In genomic region chr1:229860926-229861325, GRCh38 we compare ENCODE assay signal across 20 cellular contexts.
"Had no signal": no experiment of that assay in that cellular context is flagged by ENCODE, and none has a peak within 500 bp of the region (broad histone marks: within the 10 kb centered on the region; RNA-seq: fewer than 3 reads in every experiment).

No MANE protein-coding gene starts in this region.

- H3K27me3 ChIP-seq: heart right ventricle, right atrium auricular region, sigmoid colon had no signal

- H3K79me2 ChIP-seq: parathyroid adenoma had no signal

- H3K4me1 ChIP-seq: parathyroid adenoma had no signal

- H2AFZ ChIP-seq: parathyroid adenoma had no signal

- ATAC-seq: esophagus mucosa; mucosa of descending colon; stimulated activated naive B cell treated with anti-CD40 and anti-IgM and Interleukin-4, amounts not matched to agents 10 μg/mL and 1 μg/mL and 100 μg/mL, for 72 hours; stimulated activated naive CD8-positive, alpha-beta T cell treated with anti-CD3 and anti-CD28 coated beads, Interleukin-15, amount 100 ng/mL, for 72 hours had no signal

- H3K36me3 ChIP-seq: heart right ventricle, right atrium auricular region, sigmoid colon, thoracic aorta had no signal

- H3K9me3 ChIP-seq: heart right ventricle, mucosa of descending colon, right atrium auricular region, sigmoid colon, thoracic aorta had no signal

- H3K4me3 ChIP-seq: heart right ventricle, mucosa of descending colon, right atrium auricular region, sigmoid colon, smooth muscle cell, thoracic aorta had no signal

- FAIRE-seq: endometrium, frontal cortex, islet of Langerhans had no signal

- H3K4me2 ChIP-seq: smooth muscle cell had no signal

- H3K9ac ChIP-seq: parathyroid adenoma had no signal

- DNase-seq: cortex of kidney; effector memory CD4-positive, alpha-beta T cell; heart right ventricle; hypothalamus; kidney glomerular epithelial cell; mammary epithelial cell; mucosa of descending colon; sigmoid colon; stimulated activated CD4-positive, alpha-beta T cell treated with anti-CD3 and anti-CD28 coated beads, Interleukin-4, amount 100 ng/mL, for 4 hours; stimulated activated naive B cell treated with anti-CD40 and anti-IgM and Interleukin-4, amounts not matched to agents 10 μg/mL and 1 μg/mL and 100 μg/mL, for 72 hours; stimulated activated naive CD8-positive, alpha-beta T cell treated with anti-CD3 and anti-CD28 coated beads, Interleukin-15, amount 100 ng/mL, for 72 hours; trophoblast cell had no signal

- H3K27ac ChIP-seq: parathyroid adenoma, thoracic aorta had no signal
